In genomic region chr11:43447124-43447523, GRCh38 we compare ENCODE assay signal across 27 cellular contexts.
DNase-seq lines count a peak whose midpoint lies in the region; ATAC-seq, FAIRE-seq and TF ChIP-seq lines count a peak whose summit lies in the region.
"Had no signal": no experiment of that assay in that cellular context is flagged by ENCODE, and none has a peak within 500 bp of the region (broad histone marks: within the 10 kb centered on the region; RNA-seq: fewer than 3 reads in every experiment).

No MANE protein-coding gene starts in this region.

- no peak overlapping the region for H2AFZ ChIP-seq in astrocyte (ENCODE audit: low read depth, low read length)

- H3K4me2 ChIP-seq in astrocyte (ENCODE audit: low read length) = no peak overlapping the region

- H3K9ac ChIP-seq in astrocyte (ENCODE audit: low read length) = no peak overlapping the region

- DNase-seq in natural killer cell = no peak
- no peak for DNase-seq in natural killer cell treated with Interleukin-12 subunit alpha and Interleukin-12 subunit beta and Interleukin-15 and Interleukin-18, amount 100 ng/mL, for 72 hours (ENCODE audit: low spot score)
- DNase-seq in T-helper 2 cell treated with Interferon-gamma antibody and Interleukin-4, amounts not matched to agents 5 μg/mL and 100 μg/mL, for 36 hours (ENCODE audit: low spot score) = no peak
- DNase-seq in astrocyte (ENCODE audit: low read depth) = peak; percentile 2
- no peak for DNase-seq in NCI-H187 (lab: John Stamatoyannopoulos, UW)
- no peak for DNase-seq in NCI-H446 (lab: John Stamatoyannopoulos, UW)
- no peak for DNase-seq in 8988T
- no peak for DNase-seq in epidermal melanocyte (ENCODE audit: insufficient read length, low spot score)
- DNase-seq: activated CD4-positive, alpha-beta T cell treated with anti-CD3 and anti-CD28 coated beads for 4 hours; activated effector memory CD4-positive, alpha-beta T cell treated with Interleukin-2 at 50 U/mL for 16 hours; adrenal gland; effector memory CD4-positive, alpha-beta T cell; head of caudate nucleus; lower lobe of right lung; mucosa of descending colon; NCI-H146; ovary; RPMI8226; stimulated activated CD8-positive, alpha-beta memory T cell treated with anti-CD3 and anti-CD28 coated beads, Interleukin-4, amount 100 ng/mL, for 48 hours had no signal

- H3K27ac ChIP-seq in astrocyte (ENCODE audit: low read depth, low read length) = no peak overlapping the region
- H3K27ac ChIP-seq: adrenal gland, breast epithelium, C4-2B, lower lobe of right lung, ovary, SJSA1, skin epidermis had no signal

- no peaks in the 10 kb centered on the region for H3K4me1 ChIP-seq in astrocyte (ENCODE audit: insufficient read depth, low read length)
- H3K4me1 ChIP-seq: adrenal gland, breast epithelium, lower lobe of right lung, SJSA1 had no signal

- no peaks in the 10 kb centered on the region for H4K20me1 ChIP-seq in astrocyte (ENCODE audit: insufficient read depth, low read length)

- no peaks in the 10 kb centered on the region for H3K27me3 ChIP-seq in astrocyte (ENCODE audit: insufficient read depth, low read length)
- H3K27me3 ChIP-seq: adrenal gland, breast epithelium, ovary, SJSA1 had no signal

- H3K4me1 Mint-ChIP-seq in natural killer cell (peaks cover 8 to 20% of the 10 kb centered on the region in 2 donors), astrocyte (ENCODE audit: low read depth, unreplicated experiment) (no peaks in the 10 kb centered on the region)
- H3K4me1 Mint-ChIP-seq in natural killer cell treated with Interleukin-12 subunit alpha and Interleukin-12 subunit beta and Interleukin-15 and Interleukin-18, amount 100 ng/mL, for 72 hours (ENCODE audit: low read depth in 2 of 2) = peaks cover 5 to 10% of the 10 kb centered on the region in 2 donors
- H3K4me1 Mint-ChIP-seq in T-helper 2 cell treated with Interferon-gamma antibody and Interleukin-4, amounts not matched to agents 5 μg/mL and 100 μg/mL, for 36 hours (ENCODE audit: low read depth) = peaks cover 16% of the 10 kb centered on the region

- no peak for ATAC-seq in natural killer cell
- ATAC-seq in natural killer cell treated with Interleukin-12 subunit alpha and Interleukin-12 subunit beta and Interleukin-15 and Interleukin-18, amount 100 ng/mL, for 72 hours = no peak
- ATAC-seq: HCT116, HepG2, lower lobe of right lung, mucosa of descending colon had no signal

- no peaks in the 10 kb centered on the region for H3K9me3 ChIP-seq in astrocyte (ENCODE audit: insufficient read depth, low read depth, low read length)
- H3K9me3 ChIP-seq: adrenal gland, breast epithelium, lower lobe of right lung, mucosa of descending colon, ovary, SJSA1 had no signal

- FAIRE-seq in astrocyte (lab: Jason Lieb, UNC) = no peak
- FAIRE-seq: colon, HepG2 had no signal

- intact Hi-C loops in natural killer cell (cut with micrococcal nuclease) = no loop called here

- no peak overlapping the region for H3K4me3 ChIP-seq in astrocyte (ENCODE audit: insufficient read depth, low read depth, low read length)
- H3K4me3 ChIP-seq: adrenal gland, breast epithelium, lower lobe of right lung, mucosa of descending colon, ovary, SJSA1, skin epidermis had no signal

- H3K27ac Mint-ChIP-seq in natural killer cell (peak overlapping the region; percentile 24 to 56), astrocyte (ENCODE audit: unreplicated experiment) (peak overlapping the region; percentile 36)
- H3K27ac Mint-ChIP-seq in natural killer cell treated with Interleukin-12 subunit alpha and Interleukin-12 subunit beta and Interleukin-15 and Interleukin-18, amount 100 ng/mL, for 72 hours = no peak overlapping the region
- H3K27ac Mint-ChIP-seq in T-helper 2 cell treated with Interferon-gamma antibody and Interleukin-4, amounts not matched to agents 5 μg/mL and 100 μg/mL, for 36 hours = peak overlapping the region; percentile 45
- H3K27ac Mint-ChIP-seq: type B pancreatic cell had no signal

- H3K27me3 Mint-ChIP-seq in natural killer cell (ENCODE audit: low read depth in 2 of 2) (no peaks in the 10 kb centered on the region), astrocyte (ENCODE audit: low read depth, unreplicated experiment) (no peaks in the 10 kb centered on the region)
- no peaks in the 10 kb centered on the region for H3K27me3 Mint-ChIP-seq in natural killer cell treated with Interleukin-12 subunit alpha and Interleukin-12 subunit beta and Interleukin-15 and Interleukin-18, amount 100 ng/mL, for 72 hours
- no peaks in the 10 kb centered on the region for H3K27me3 Mint-ChIP-seq in T-helper 2 cell treated with Interferon-gamma antibody and Interleukin-4, amounts not matched to agents 5 μg/mL and 100 μg/mL, for 36 hours (ENCODE audit: low read depth)
- H3K27me3 Mint-ChIP-seq: type B pancreatic cell had no signal

- H3K4me3 Mint-ChIP-seq in natural killer cell = no peak overlapping the region
- H3K4me3 Mint-ChIP-seq in natural killer cell treated with Interleukin-12 subunit alpha and Interleukin-12 subunit beta and Interleukin-15 and Interleukin-18, amount 100 ng/mL, for 72 hours = no peak overlapping the region
- H3K4me3 Mint-ChIP-seq in T-helper 2 cell treated with Interferon-gamma antibody and Interleukin-4, amounts not matched to agents 5 μg/mL and 100 μg/mL, for 36 hours = peak overlapping the region; percentile 3
- no peak overlapping the region for H3K4me3 Mint-ChIP-seq in astrocyte (ENCODE audit: unreplicated experiment)
- H3K4me3 Mint-ChIP-seq: type B pancreatic cell had no signal

- H3K79me2 ChIP-seq in astrocyte (ENCODE audit: insufficient read depth, low read length) = no peaks in the 10 kb centered on the region

- H3K9me3 Mint-ChIP-seq in natural killer cell (no peaks in the 10 kb centered on the region), astrocyte (ENCODE audit: unreplicated experiment) (no peaks in the 10 kb centered on the region)
- H3K9me3 Mint-ChIP-seq in natural killer cell treated with Interleukin-12 subunit alpha and Interleukin-12 subunit beta and Interleukin-15 and Interleukin-18, amount 100 ng/mL, for 72 hours = no peaks in the 10 kb centered on the region
- H3K9me3 Mint-ChIP-seq in T-helper 2 cell treated with Interferon-gamma antibody and Interleukin-4, amounts not matched to agents 5 μg/mL and 100 μg/mL, for 36 hours = no peaks in the 10 kb centered on the region
- H3K9me3 Mint-ChIP-seq: type B pancreatic cell had no signal

- peaks cover 48% of the 10 kb centered on the region for H3K36me3 ChIP-seq in astrocyte (ENCODE audit: insufficient read depth, low read length)
- H3K36me3 ChIP-seq: ovary had no signal

- H3K36me3 Mint-ChIP-seq in natural killer cell (peaks cover 65% of the 10 kb centered on the region), astrocyte (ENCODE audit: low read depth, unreplicated experiment) (peaks cover 23% of the 10 kb centered on the region)
- H3K36me3 Mint-ChIP-seq in natural killer cell treated with Interleukin-12 subunit alpha and Interleukin-12 subunit beta and Interleukin-15 and Interleukin-18, amount 100 ng/mL, for 72 hours = peaks cover 58% of the 10 kb centered on the region
- H3K36me3 Mint-ChIP-seq in T-helper 2 cell treated with Interferon-gamma antibody and Interleukin-4, amounts not matched to agents 5 μg/mL and 100 μg/mL, for 36 hours (ENCODE audit: low read depth) = peaks cover 73% of the 10 kb centered on the region

- no peak for TF ChIP-seq CTCF in natural killer cell (IDR thresholded peaks at IDR 0.05)
- no peak for TF ChIP-seq CTCF in astrocyte (IDR thresholded peaks at IDR 0.05; ENCODE audit: insufficient read depth, low read depth, low read length)

Comparison
In these comparisons a context has a peak if more than half of its experiments do, and no peak if none do; other contexts are left out.
1. H3K27ac Mint-ChIP-seq: peak in natural killer cell (2 of 2), T-helper 2 cell treated with Interferon-gamma antibody and Interleukin-4, amounts not matched to agents 5 μg/mL and 100 μg/mL, for 36 hours (single experiment) and astrocyte (single experiment); none in natural killer cell treated with Interleukin-12 subunit alpha and Interleukin-12 subunit beta and Interleukin-15 and Interleukin-18, amount 100 ng/mL, for 72 hours (0 of 2).